8 cellular contexts compared by ENCODE assay signal in the genomic region with DNA sequence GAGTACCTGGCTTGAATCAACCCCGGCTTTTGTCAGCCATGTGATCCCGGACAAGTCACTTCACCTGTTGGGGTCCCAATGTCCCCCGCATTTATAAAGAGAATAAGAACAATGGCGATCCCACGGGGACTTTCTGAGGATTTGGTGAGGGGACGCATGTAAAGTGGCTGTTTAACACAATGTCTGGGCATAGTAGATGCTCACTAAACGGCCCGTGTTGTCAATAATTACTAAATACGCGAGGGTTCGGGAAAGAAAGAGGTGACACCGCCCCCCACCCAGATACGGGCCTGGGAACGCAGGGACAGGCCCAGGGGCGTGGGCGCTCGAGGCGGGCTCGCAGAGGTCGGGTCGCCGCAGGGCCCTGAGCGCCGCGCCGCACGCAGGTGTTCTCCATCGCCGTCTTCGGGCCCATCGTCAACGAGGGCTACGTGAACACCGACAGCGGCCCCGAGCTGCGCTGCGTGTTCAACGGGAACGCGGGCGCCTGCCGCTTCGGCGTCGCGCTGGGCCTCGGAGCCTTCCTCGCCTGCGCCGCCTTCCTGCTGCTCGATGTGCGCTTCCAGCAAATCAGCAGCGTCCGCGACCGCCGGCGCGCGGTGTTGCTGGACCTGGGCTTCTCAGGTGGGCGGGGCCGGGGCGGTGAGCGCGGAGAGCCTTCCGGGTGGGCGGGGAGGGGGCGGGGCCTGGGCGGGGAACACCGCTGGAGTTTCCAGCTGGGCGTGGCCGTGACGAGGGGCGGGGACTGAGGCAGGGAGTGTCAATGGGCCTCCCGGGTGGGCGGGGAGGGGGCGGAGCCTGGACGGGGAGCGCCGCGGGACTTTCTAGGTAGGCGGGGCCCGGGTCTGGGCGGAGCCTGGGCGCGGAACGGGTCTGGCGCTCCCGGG. TPM values are rescaled to one million over a fixed set of nuclear protein-coding genes. Genes with fewer than 3 reads are reported as not detected.
A peak's percentile ranks its signal among the peaks of the same experiment; 100 is the strongest.
DNase-seq lines count a peak whose midpoint lies in the region; ATAC-seq, FAIRE-seq and TF ChIP-seq lines count a peak whose summit lies in the region.

No MANE protein-coding gene starts in this region.

- H3K9ac ChIP-seq in HUES6 (ENCODE audit: low read length): no peak overlapping the region
- H3K9ac ChIP-seq in kidney (ENCODE audit: low read length in 2 of 2): peak overlapping the region in 1 of 2 donors; percentile 19

- H3K9me3 ChIP-seq in BE2C (peaks cover 10% of the 10 kb centered on the region), HUES6 (ENCODE audit: control insufficient read depth, insufficient read depth, low read depth, low read length) (no peaks in the 10 kb centered on the region), kidney (ENCODE audit: control insufficient read depth in 1 of 2, low read length in 2 of 2) (no peaks in the 10 kb centered on the region)

- H3K27me3 ChIP-seq in BE2C (peaks cover 29% of the 10 kb centered on the region), HUES6 (ENCODE audit: control insufficient read depth, insufficient read depth, low read length) (peaks cover 39% of the 10 kb centered on the region)

- H3K4me3 ChIP-seq in BE2C (ENCODE audit: low read depth, low read length): no peak overlapping the region
- peak overlapping the region; percentile 89 for H3K4me3 ChIP-seq in HUES6 (ENCODE audit: low read depth, low read length)
- no peak overlapping the region for H3K4me3 ChIP-seq in kidney (ENCODE audit: low read length in 2 of 2)

- DNase-seq in BE2C (peak; percentile 98), cerebellar cortex (ENCODE audit: low spot score) (peak; percentile 66), kidney (peak; percentile 99), NCI-H2107 treated with DMSO at 0.1 percent for 48 hours (lab: John Stamatoyannopoulos, UW; ENCODE audit: unreplicated experiment) (no peak)
- DNase-seq in activated CD4-positive, alpha-beta T cell treated with anti-CD3 and anti-CD28 coated beads for 4 hours: peak; percentile 98 to 99
- peak; percentile 95 to 98 (median 98) for DNase-seq in stimulated activated CD4-positive, alpha-beta T cell treated with anti-CD3 and anti-CD28 coated beads, Interleukin-12 subunit alpha, Interleukin-12 subunit beta, amount 100 ng/mL, for 48 hours (ENCODE audit: low read depth in 2 of 3, low spot score in 1 of 3)

- H3K36me3 ChIP-seq in BE2C (peaks cover 10% of the 10 kb centered on the region), HUES6 (ENCODE audit: control insufficient read depth, insufficient read depth, low read length) (peaks cover 9% of the 10 kb centered on the region), kidney (ENCODE audit: control insufficient read depth in 1 of 2, insufficient read depth in 2 of 2, low read length in 2 of 2) (no peaks in the 10 kb centered on the region)

- intact Hi-C loops in kidney (cut with DNase I): no loop called here

- H3K4me1 ChIP-seq in BE2C: no peaks in the 10 kb centered on the region
- peaks cover 22% of the 10 kb centered on the region for H3K4me1 ChIP-seq in HUES6 (ENCODE audit: control insufficient read depth, insufficient read depth, low read length)
- H3K4me1 ChIP-seq in kidney (ENCODE audit: control insufficient read depth in 1 of 2, insufficient read depth in 1 of 2, low read depth in 1 of 2, low read length in 2 of 2): peaks cover 0 to 14% of the 10 kb centered on the region in 2 donors

- no peak for TF ChIP-seq CTCF in BE2C (IDR thresholded peaks at IDR 0.05; ENCODE audit: low read depth, low read length)
- no peak for TF ChIP-seq CTCF in kidney (IDR thresholded peaks at IDR 0.05; ENCODE audit: borderline replicate concordance, extremely low read depth, insufficient read depth)

- FAIRE-seq in kidney (lab: Jason Lieb, UNC): no peak

- H3K27ac ChIP-seq in HUES6 (ENCODE audit: low read depth, low read length): no peak overlapping the region
- no peak overlapping the region for H3K27ac ChIP-seq in kidney (ENCODE audit: low read depth in 2 of 2, low read length in 2 of 2)

- peak; percentile 47 for ATAC-seq in GM19463 (IDR thresholded peaks at IDR 0.05; ENCODE audit: unreplicated experiment)

RNA-seq across cellular contexts. Expression of a gene that starts 2.1 kb away (rescaled TPM):
- polyA plus RNA-seq in BE2C (2012; ENCODE audit: insufficient read depth, insufficient read length, low read depth): 10.0 TPM
- 2.2 TPM for total RNA-seq in kidney
- 4.6 TPM for polyA plus RNA-seq in kidney (ENCODE audit: insufficient read depth, low read depth, low replicate concordance)

RNA-seq across cellular contexts. Expression of a gene that starts 7.8 kb away (rescaled TPM):
- polyA plus RNA-seq in BE2C (2012; ENCODE audit: insufficient read depth, insufficient read length, low read depth): 149 TPM
- 25.0 TPM for total RNA-seq in kidney
- 45.6 TPM for polyA plus RNA-seq in kidney (ENCODE audit: insufficient read depth, low read depth, low replicate concordance)

RNA-seq across cellular contexts. Expression of a gene that starts 10.6 kb away (rescaled TPM):
- polyA plus RNA-seq in BE2C (2012; ENCODE audit: insufficient read depth, insufficient read length, low read depth): 1.8 TPM
- total RNA-seq in kidney: 0.57 TPM
- polyA plus RNA-seq in kidney (ENCODE audit: insufficient read depth, low read depth, low replicate concordance): 0.58 TPM

RNA-seq across cellular contexts. Expression of a gene that starts 17.8 kb away (rescaled TPM):
- polyA plus RNA-seq in BE2C (2012; ENCODE audit: insufficient read depth, insufficient read length, low read depth): 245 TPM
- 34.9 TPM for total RNA-seq in kidney
- 14.3 TPM for polyA plus RNA-seq in kidney (ENCODE audit: insufficient read depth, low read depth, low replicate concordance)

RNA-seq across cellular contexts. Expression of a gene that starts 20.0 kb away (rescaled TPM):
- polyA plus RNA-seq in BE2C (2012; ENCODE audit: insufficient read depth, insufficient read length, low read depth): 123 TPM
- total RNA-seq in kidney: 33.3 TPM
- polyA plus RNA-seq in kidney (ENCODE audit: insufficient read depth, low read depth, low replicate concordance): 38.5 TPM
